28 cellular contexts compared by ENCODE assay signal in the genomic region with DNA sequence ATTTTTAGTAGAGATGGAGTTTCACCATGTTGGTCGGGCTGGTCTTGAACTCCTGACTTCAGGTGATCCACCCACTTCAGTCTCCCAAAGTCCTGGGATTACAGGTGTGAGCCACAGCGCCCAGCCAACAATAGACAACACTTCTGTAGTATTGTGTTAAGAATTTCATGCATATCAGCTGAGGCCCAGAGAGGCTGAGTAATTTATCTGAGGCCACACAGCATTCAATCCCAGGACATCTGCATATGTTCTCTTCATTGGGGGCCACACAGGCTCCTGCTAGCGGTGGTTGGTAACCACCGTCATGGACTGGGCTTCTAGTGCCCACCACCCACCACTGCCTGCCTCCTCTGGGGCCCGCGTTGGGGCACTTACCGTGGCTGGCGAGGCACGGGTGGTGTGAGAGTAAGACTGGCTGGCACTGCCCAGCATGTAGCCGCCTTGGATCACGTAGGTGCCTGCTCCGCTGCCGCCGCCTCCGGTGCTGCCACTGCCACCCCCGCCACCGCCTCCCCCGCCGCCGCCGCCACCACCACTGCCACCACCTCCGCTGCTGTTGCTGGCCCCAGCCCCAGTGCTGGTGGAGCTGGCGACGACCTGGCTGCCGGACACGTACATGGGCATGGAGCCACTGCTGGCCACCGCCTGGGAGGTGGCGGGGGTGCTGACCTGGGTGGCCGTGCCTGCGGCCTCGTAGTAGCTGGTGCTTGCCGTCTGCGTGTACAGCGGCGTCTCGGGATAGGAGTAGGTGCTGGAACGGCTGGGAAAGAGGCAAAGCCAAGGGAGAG. TPM values are rescaled to one million over a fixed set of nuclear protein-coding genes. Genes with fewer than 3 reads are reported as not detected.
DNase-seq lines count a peak whose midpoint lies in the region; ATAC-seq, FAIRE-seq and TF ChIP-seq lines count a peak whose summit lies in the region.
"Had no signal": no experiment of that assay in that cellular context is flagged by ENCODE, and none has a peak within 500 bp of the region (broad histone marks: within the 10 kb centered on the region; RNA-seq: fewer than 3 reads in every experiment).

No MANE protein-coding gene starts in this region.

- TF ChIP-seq POLR2A in K562 (conservative IDR thresholded peaks at IDR 0.05) = no peak

- BruUV-seq in K562 (replicated peaks; lab: Mats Ljungman, UMichigan) = no TSS peak

- H3K9me3 ChIP-seq in K562 (replicated peaks; ENCODE audit: control insufficient read depth, insufficient read depth, low read depth, low read length) = no peaks in the 10 kb centered on the region
- no peaks in the 10 kb centered on the region for H3K9me3 ChIP-seq in neural progenitor cell (ENCODE audit: low read depth)
- no peaks in the 10 kb centered on the region for H3K9me3 ChIP-seq in CD4-positive, alpha-beta memory T cell (ENCODE audit: control insufficient read depth in 1 of 2, low read length in 2 of 2)
- H3K9me3 ChIP-seq: BLaER1 had no signal

- CTCF ChIA-PET in K562 (lab: Yijun Ruan, JAX; ENCODE audit: low intra/inter-chr PET ratio) = no interaction called here
- CTCF ChIA-PET in CD4-positive, alpha-beta memory T cell (lab: Charles Lee; ENCODE audit: partially characterized antibody) = interaction anchor here (0.5 to 0.7 kb wide), 2 partner anchors 75 to 565 kb away, joined by 3 to 4 read pairs; no protein-coding TSS in a partner anchor

- FAIRE-seq in K562 (lab: Jason Lieb, UNC) = no peak

- H3K27ac ChIP-seq in K562 (ENCODE audit: extremely low read depth, low read depth, low read length) (no peak overlapping the region), neural progenitor cell (no peak overlapping the region)
- H3K27ac ChIP-seq in CD4-positive, alpha-beta memory T cell (ENCODE audit: low read depth, low read length) = no peak overlapping the region
- H3K27ac ChIP-seq: BLaER1, KMS-11, SK-N-MC had no signal

- 92% methylated on average over 24 of the region's 37 CpGs for WGBS in K562 (ENCODE audit: insufficient coverage, low coverage, missing lambda C conversion rate)

- peak overlapping the region; percentile 30 for H3K27ac Mint-ChIP-seq in activated naive CD8-positive, alpha-beta T cell treated with anti-CD3 and anti-CD28 coated beads, Interleukin-2, amount 10 ng/mL, durations not matched to agents 7 days and 5 days
- H3K27ac Mint-ChIP-seq in activated naive CD8-positive, alpha-beta T cell treated with anti-CD3 and anti-CD28 coated beads for 36 hours = no peak overlapping the region
- H3K27ac Mint-ChIP-seq in neural progenitor cell = no peak overlapping the region
- H3K27ac Mint-ChIP-seq in CD4-positive, alpha-beta memory T cell = peak overlapping the region in 1 of 7 donors; percentile 48

- H3K9ac ChIP-seq in K562 (ENCODE audit: insufficient read depth in 1 of 2, low read depth in 2 of 2, low read length in 2 of 2) (no peak overlapping the region), neural progenitor cell (no peak overlapping the region)
- H3K9ac ChIP-seq: BLaER1, KMS-11 had no signal

- no peaks in the 10 kb centered on the region for H3K27me3 Mint-ChIP-seq in activated naive CD8-positive, alpha-beta T cell treated with anti-CD3 and anti-CD28 coated beads, Interleukin-2, amount 10 ng/mL, durations not matched to agents 7 days and 5 days
- H3K27me3 Mint-ChIP-seq in activated naive CD8-positive, alpha-beta T cell treated with anti-CD3 and anti-CD28 coated beads for 36 hours = no peaks in the 10 kb centered on the region
- peaks cover 11% of the 10 kb centered on the region for H3K27me3 Mint-ChIP-seq in neural progenitor cell (ENCODE audit: insufficient read depth, low read depth)
- H3K27me3 Mint-ChIP-seq in CD4-positive, alpha-beta memory T cell = no peaks in the 10 kb centered on the region
- H3K27me3 Mint-ChIP-seq: CD4-positive, CD25-positive, alpha-beta regulatory T cell had no signal

- intact Hi-C loops in K562 (cut with micrococcal nuclease) = no loop called here
- intact Hi-C loops in CD4-positive, alpha-beta memory T cell (cut with micrococcal nuclease) = no loop called here

- no peak for DNase-seq in activated naive CD8-positive, alpha-beta T cell treated with anti-CD3 and anti-CD28 coated beads, Interleukin-2, amount 10 ng/mL, durations not matched to agents 7 days and 5 days
- DNase-seq in activated naive CD8-positive, alpha-beta T cell treated with anti-CD3 and anti-CD28 coated beads for 36 hours = no peak
- no peak for DNase-seq in K562 (ENCODE audit: extremely low read depth in 1 of 4, low spot score in 3 of 4)
- no peak for DNase-seq in neural progenitor cell (ENCODE audit: low spot score)
- no peak for DNase-seq in CD4-positive, alpha-beta memory T cell
- DNase-seq in AG08395 (ENCODE audit: low spot score) = no peak
- DNase-seq: ACHN; CD4-positive, CD25-positive, alpha-beta regulatory T cell; COR-L47; DMS53; GOT3; IMR-90; NCI-H1048; NCI-H1417; NCI-H1694 treated with DMSO at 0.1 percent for 48 hours; NCI-H2081 treated with DMSO at 0.1 percent for 48 hours; NCI-H2171; NCI-H226; NCI-H510A; NCI-H69; SIG-M5 had no signal

- H3K4me3 ChIP-seq in K562 (no peak overlapping the region), neural progenitor cell (no peak overlapping the region)
- no peak overlapping the region for H3K4me3 ChIP-seq in CD4-positive, alpha-beta memory T cell (ENCODE audit: low read length in 2 of 2)
- H3K4me3 ChIP-seq: BLaER1, SK-N-MC had no signal

- TF ChIP-seq CTCF in K562 (IDR thresholded peaks at IDR 0.05 in 2 of 3, conservative IDR thresholded peaks at IDR 0.05 in 1 of 3; ENCODE audit: insufficient read depth in 2 of 3, low read depth in 1 of 3, low read length in 3 of 3) = no peak
- no peak for TF ChIP-seq CTCF in neural progenitor cell (IDR thresholded peaks at IDR 0.05)

- no peak for TF ChIP-seq EP300 in K562 (IDR thresholded peaks at IDR 0.05; ENCODE audit: low read length)

- POLR2A ChIA-PET in activated naive CD8-positive, alpha-beta T cell treated with anti-CD3 and anti-CD28 coated beads, Interleukin-2, amount 10 ng/mL, durations not matched to agents 7 days and 5 days (lab: Charles Lee) = interaction anchor here (0.5 to 1.1 kb wide), 3 partner anchors 14 to 297 kb away, joined by 3 to 5 read pairs (median 3); no protein-coding TSS in a partner anchor
- POLR2A ChIA-PET in K562 (lab: Yijun Ruan, JAX) = no interaction called here
- POLR2A ChIA-PET in CD4-positive, alpha-beta memory T cell (lab: Charles Lee; ENCODE audit: partially characterized antibody) = interaction anchor here (1.1 kb wide), 1 partner anchor 30 kb away, joined by 4 read pairs; no protein-coding TSS in a partner anchor

- H3K4me2 ChIP-seq in K562 (ENCODE audit: insufficient read depth, low read length) = no peak overlapping the region
- H3K4me2 ChIP-seq in neural progenitor cell = no peak overlapping the region
- H3K4me2 ChIP-seq: BLaER1, KMS-11 had no signal

- no peaks in the 10 kb centered on the region for H3K27me3 ChIP-seq in K562 (ENCODE audit: control insufficient read depth in 2 of 2, insufficient read depth in 2 of 2, low read length in 2 of 2)
- no peaks in the 10 kb centered on the region for H3K27me3 ChIP-seq in neural progenitor cell
- H3K27me3 ChIP-seq in CD4-positive, alpha-beta memory T cell (ENCODE audit: insufficient read depth, low read length) = no peaks in the 10 kb centered on the region
- H3K27me3 ChIP-seq: BLaER1 had no signal

- no peaks in the 10 kb centered on the region for H3K9me3 Mint-ChIP-seq in activated naive CD8-positive, alpha-beta T cell treated with anti-CD3 and anti-CD28 coated beads, Interleukin-2, amount 10 ng/mL, durations not matched to agents 7 days and 5 days
- no peaks in the 10 kb centered on the region for H3K9me3 Mint-ChIP-seq in activated naive CD8-positive, alpha-beta T cell treated with anti-CD3 and anti-CD28 coated beads for 36 hours
- H3K9me3 Mint-ChIP-seq in neural progenitor cell = no peaks in the 10 kb centered on the region
- peaks cover 0 to 3% (median 0%) of the 10 kb centered on the region in 8 donors for H3K9me3 Mint-ChIP-seq in CD4-positive, alpha-beta memory T cell
- H3K9me3 Mint-ChIP-seq: CD4-positive, CD25-positive, alpha-beta regulatory T cell had no signal

- no peak overlapping the region for H3K4me3 Mint-ChIP-seq in activated naive CD8-positive, alpha-beta T cell treated with anti-CD3 and anti-CD28 coated beads, Interleukin-2, amount 10 ng/mL, durations not matched to agents 7 days and 5 days
- no peak overlapping the region for H3K4me3 Mint-ChIP-seq in activated naive CD8-positive, alpha-beta T cell treated with anti-CD3 and anti-CD28 coated beads for 36 hours
- H3K4me3 Mint-ChIP-seq in neural progenitor cell = peak overlapping the region; percentile 48
- H3K4me3 Mint-ChIP-seq in CD4-positive, alpha-beta memory T cell = no peak overlapping the region
- H3K4me3 Mint-ChIP-seq: CD4-positive, CD25-positive, alpha-beta regulatory T cell had no signal

- peaks cover 6% of the 10 kb centered on the region for H3F3A ChIP-seq in neural progenitor cell (ENCODE audit: low read depth)

- in situ Hi-C loops in K562 (cut with MboI) = no loop called here

- no peaks in the 10 kb centered on the region for H3K79me2 ChIP-seq in K562 (ENCODE audit: control insufficient read depth, insufficient read depth, low read length)
- H3K79me2 ChIP-seq in neural progenitor cell (ENCODE audit: low read depth) = no peaks in the 10 kb centered on the region

- H3K4me1 ChIP-seq in K562 (replicated peaks in 1 of 2; ENCODE audit: control insufficient read depth in 2 of 2, insufficient read depth in 2 of 2, low read length in 2 of 2) (peaks cover 0 to 6% of the 10 kb centered on the region in 2 experiments; a peak in 2 of 5 replicates), neural progenitor cell (peaks cover 4% of the 10 kb centered on the region)
- peaks cover 7% of the 10 kb centered on the region for H3K4me1 ChIP-seq in CD4-positive, alpha-beta memory T cell (ENCODE audit: insufficient read depth, low read length)
- H3K4me1 ChIP-seq: BLaER1 had no signal

- H3K36me3 ChIP-seq in K562 (ENCODE audit: control insufficient read depth, insufficient read depth, low read length) = peaks cover 60% of the 10 kb centered on the region
- no peaks in the 10 kb centered on the region for H3K36me3 ChIP-seq in neural progenitor cell
- H3K36me3 ChIP-seq in CD4-positive, alpha-beta memory T cell (ENCODE audit: insufficient read depth, low read length) = peaks cover 4% of the 10 kb centered on the region

- TF ChIP-seq RAD21 in K562 (CRISPR knock-in tag; conservative IDR thresholded peaks at IDR 0.05 in 1 of 2, IDR thresholded peaks at IDR 0.05 in 1 of 2) = no peak

- H3K4me1 Mint-ChIP-seq in activated naive CD8-positive, alpha-beta T cell treated with anti-CD3 and anti-CD28 coated beads, Interleukin-2, amount 10 ng/mL, durations not matched to agents 7 days and 5 days = peaks cover 6% of the 10 kb centered on the region
- peaks cover 9% of the 10 kb centered on the region for H3K4me1 Mint-ChIP-seq in activated naive CD8-positive, alpha-beta T cell treated with anti-CD3 and anti-CD28 coated beads for 36 hours
- H3K4me1 Mint-ChIP-seq in neural progenitor cell = peaks cover 8% of the 10 kb centered on the region
- peaks cover 6 to 20% (median 12%) of the 10 kb centered on the region in 4 donors for H3K4me1 Mint-ChIP-seq in CD4-positive, alpha-beta memory T cell

- H3K36me3 Mint-ChIP-seq in activated naive CD8-positive, alpha-beta T cell treated with anti-CD3 and anti-CD28 coated beads, Interleukin-2, amount 10 ng/mL, durations not matched to agents 7 days and 5 days = peaks cover 11% of the 10 kb centered on the region
- peaks cover 12% of the 10 kb centered on the region for H3K36me3 Mint-ChIP-seq in activated naive CD8-positive, alpha-beta T cell treated with anti-CD3 and anti-CD28 coated beads for 36 hours
- peaks cover 13% of the 10 kb centered on the region for H3K36me3 Mint-ChIP-seq in neural progenitor cell
- H3K36me3 Mint-ChIP-seq in CD4-positive, alpha-beta memory T cell = peaks cover 15 to 47% of the 10 kb centered on the region in 2 donors

- ATAC-seq in activated naive CD8-positive, alpha-beta T cell treated with anti-CD3 and anti-CD28 coated beads, Interleukin-2, amount 10 ng/mL, durations not matched to agents 7 days and 5 days (ENCODE audit: low read depth) = no peak
- ATAC-seq in K562 = no peak
- no peak for ATAC-seq in GM21390 (IDR thresholded peaks at IDR 0.05; ENCODE audit: unreplicated experiment)
- ATAC-seq: Panc1 had no signal

- no peaks in the 10 kb centered on the region for H3K9me1 ChIP-seq in K562 (ENCODE audit: control insufficient read depth, insufficient read depth, low read length)

- H2AFZ ChIP-seq in K562 (ENCODE audit: low read depth, low read length) (no peak overlapping the region), neural progenitor cell (replicated peaks) (no peak overlapping the region)

- H4K20me1 ChIP-seq in K562 (replicated peaks; ENCODE audit: control insufficient read depth, insufficient read depth, low read length) (no peaks in the 10 kb centered on the region), neural progenitor cell (ENCODE audit: low read depth) (peaks cover 2% of the 10 kb centered on the region)
- H4K20me1 ChIP-seq: BLaER1 had no signal

RNA-seq across cellular contexts. Expression of gene DCAF15, which starts 20.3 kb away (rescaled TPM):
- 100 to 1,000 TPM; 105 to 106 TPM for total RNA-seq in activated naive CD8-positive, alpha-beta T cell treated with anti-CD3 and anti-CD28 coated beads, Interleukin-2, amount 10 ng/mL, durations not matched to agents 7 days and 5 days
- total RNA-seq in activated naive CD8-positive, alpha-beta T cell treated with anti-CD3 and anti-CD28 coated beads for 36 hours = 10 to 100 TPM; 54.3 to 54.6 TPM
- total RNA-seq in K562 (2011; cell fraction: chromatin; rRNA removed; ENCODE audit: low replicate concordance) = 49.6 and 162 TPM in 2 replicates
- 148 and 149 TPM in 2 replicates for total RNA-seq in K562 (2011; cell fraction: nucleolus; rRNA removed)
- total RNA-seq in K562 (2011; cell fraction: nucleoplasm; rRNA removed) = 55.0 and 76.5 TPM in 2 replicates
- total RNA-seq in K562 (2014; rRNA removed) (37.0 and 39.4 TPM in 2 replicates), K562 (2014; rRNA removed; fragmentation: Illumina TruSeq; extraction: Trizol) (10.4 and 13.6 TPM in 2 replicates), K562 (2015; rRNA removed; fragmentation: Illumina TruSeq; extraction: Trizol) (22.5 and 24.0 TPM in 2 replicates), K562 (2021) (63.2 and 68.5 TPM in 2 replicates), neural progenitor cell (ENCODE audit: low replicate concordance) (28.6 and 69.9 TPM in 2 replicates)
- polyA plus RNA-seq in K562 (2011; rRNA removed) (27.7 and 46.8 TPM in 2 replicates), K562 (2014; fragmentation: Illumina TruSeq; extraction: Trizol) (31.0 and 55.5 TPM in 2 replicates), K562 (2014; fragmentation: Nextera tagmentation; extraction: Ambion mirVana) (under 1 TPM; 0.17 to 0.56 TPM), K562 (2014; rRNA removed) (52.5 and 56.2 TPM in 2 replicates)
- 28.8 and 44.6 TPM in 2 replicates for polyA plus RNA-seq in K562 (2011; cell fraction: cytosol; rRNA removed)
- polyA plus RNA-seq in K562 (2011; cell fraction: nucleus; rRNA removed) = 228 and 347 TPM in 2 replicates
- polyA plus RNA-seq in K562 (2012) = 50.0 and 68.0 TPM in 2 replicates
- polyA minus RNA-seq in K562 (2011; rRNA and poly(A)+ RNA removed) = 14.2 and 17.7 TPM in 2 replicates
- 19.0 and 22.3 TPM in 2 replicates for polyA minus RNA-seq in K562 (2011; cell fraction: cytosol; rRNA and poly(A)+ RNA removed)
- polyA minus RNA-seq in K562 (2011; cell fraction: nucleus; rRNA and poly(A)+ RNA removed) = 42.0 and 54.3 TPM in 2 replicates
- total RNA-seq in CD4-positive, alpha-beta memory T cell = 10 to 100 TPM; 92.9 to 96.7 TPM
- 1 to 10 TPM; 4.9 to 7.2 TPM for polyA plus RNA-seq in CD4-positive, alpha-beta memory T cell

RNA-seq across cellular contexts. Expression of gene RFX1, which starts 33.6 kb away (rescaled TPM):
- total RNA-seq in activated naive CD8-positive, alpha-beta T cell treated with anti-CD3 and anti-CD28 coated beads, Interleukin-2, amount 10 ng/mL, durations not matched to agents 7 days and 5 days = 10 to 100 TPM; 17.7 to 22.2 TPM
- total RNA-seq in activated naive CD8-positive, alpha-beta T cell treated with anti-CD3 and anti-CD28 coated beads for 36 hours = 10 to 100 TPM in 1 of 2 experiments, 1 to 10 TPM in 1; 9.9 to 11.4 TPM
- total RNA-seq in K562 (2011; cell fraction: chromatin; rRNA removed; ENCODE audit: low replicate concordance) = 5.5 and 14.4 TPM in 2 replicates
- total RNA-seq in K562 (2011; cell fraction: nucleolus; rRNA removed) = 12.2 and 13.2 TPM in 2 replicates
- 7.8 and 8.1 TPM in 2 replicates for total RNA-seq in K562 (2011; cell fraction: nucleoplasm; rRNA removed)
- total RNA-seq in K562 (2014; rRNA removed) (3.1 and 4.0 TPM in 2 replicates), K562 (2014; rRNA removed; fragmentation: Illumina TruSeq; extraction: Trizol) (0.22 and 0.40 TPM in 2 replicates), K562 (2015; rRNA removed; fragmentation: Illumina TruSeq; extraction: Trizol) (1.2 and 1.4 TPM in 2 replicates), K562 (2021) (17.9 and 19.3 TPM in 2 replicates), neural progenitor cell (ENCODE audit: low replicate concordance) (1.0 and 3.3 TPM in 2 replicates)
- polyA plus RNA-seq in K562 (2011; rRNA removed) (0.95 and 1.4 TPM in 2 replicates), K562 (2014; fragmentation: Illumina TruSeq; extraction: Trizol) (1.7 and 4.7 TPM in 2 replicates), K562 (2014; fragmentation: Nextera tagmentation; extraction: Ambion mirVana) (under 1 TPM; 0.14 to 0.25 TPM), K562 (2014; rRNA removed) (3.8 and 4.8 TPM in 2 replicates)
- 0.60 and 1.4 TPM in 2 replicates for polyA plus RNA-seq in K562 (2011; cell fraction: cytosol; rRNA removed)
- 5.3 and 11.1 TPM in 2 replicates for polyA plus RNA-seq in K562 (2011; cell fraction: nucleus; rRNA removed)
- 9.7 and 10.4 TPM in 2 replicates for polyA plus RNA-seq in K562 (2012)
- 0.35 and 0.36 TPM in 2 replicates for polyA minus RNA-seq in K562 (2011; rRNA and poly(A)+ RNA removed)
- 5.1 and 12.7 TPM in 2 replicates for polyA minus RNA-seq in K562 (2011; cell fraction: cytosol; rRNA and poly(A)+ RNA removed)
- polyA minus RNA-seq in K562 (2011; cell fraction: nucleus; rRNA and poly(A)+ RNA removed) = 4.2 and 5.9 TPM in 2 replicates
- 10 to 100 TPM; 17.4 to 17.8 TPM for total RNA-seq in CD4-positive, alpha-beta memory T cell
- polyA plus RNA-seq in CD4-positive, alpha-beta memory T cell = 1 to 10 TPM in 1 of 2 donors, not detected in 1; 2.5 TPM

RNA-seq across cellular contexts. Expression of gene PODNL1, which starts 34.3 kb away (rescaled TPM):
- 1 to 10 TPM; 1.2 to 1.4 TPM for total RNA-seq in activated naive CD8-positive, alpha-beta T cell treated with anti-CD3 and anti-CD28 coated beads, Interleukin-2, amount 10 ng/mL, durations not matched to agents 7 days and 5 days
- total RNA-seq in activated naive CD8-positive, alpha-beta T cell treated with anti-CD3 and anti-CD28 coated beads for 36 hours = not detected
- 0.14 and 2.1 TPM in 2 replicates for total RNA-seq in K562 (2011; cell fraction: chromatin; rRNA removed; ENCODE audit: low replicate concordance)
- total RNA-seq in K562 (2011; cell fraction: nucleolus; rRNA removed) = 0.53 and 1.2 TPM in 2 replicates
- total RNA-seq in K562 (2011; cell fraction: nucleoplasm; rRNA removed) = 0.29 and 2.3 TPM in 2 replicates
- 0.12 TPM in 1 of 2 replicates, not detected in the other for total RNA-seq in K562 (2014; rRNA removed)
- total RNA-seq in K562 (2014; rRNA removed; fragmentation: Illumina TruSeq; extraction: Trizol) = not detected in 2 replicates
- 0.25 and 0.34 TPM in 2 replicates for total RNA-seq in K562 (2015; rRNA removed; fragmentation: Illumina TruSeq; extraction: Trizol)
- total RNA-seq in K562 (2021) = 0.40 and 0.47 TPM in 2 replicates
- polyA plus RNA-seq in K562 (2011; rRNA removed) = 0.18 and 0.46 TPM in 2 replicates
- polyA plus RNA-seq in K562 (2011; cell fraction: cytosol; rRNA removed) = 0.55 and 0.91 TPM in 2 replicates
- polyA plus RNA-seq in K562 (2011; cell fraction: nucleus; rRNA removed) = 0.18 and 0.60 TPM in 2 replicates
- polyA plus RNA-seq in K562 (2012) = 0.82 and 1.8 TPM in 2 replicates
- 0.22 and 0.42 TPM in 2 replicates for polyA plus RNA-seq in K562 (2014; fragmentation: Illumina TruSeq; extraction: Trizol)
- under 1 TPM in 1 of 2 experiments, not detected in 1; 0.24 TPM for polyA plus RNA-seq in K562 (2014; fragmentation: Nextera tagmentation; extraction: Ambion mirVana)
- 0.21 TPM in 1 of 2 replicates, not detected in the other for polyA plus RNA-seq in K562 (2014; rRNA removed)
- 0.42 TPM in 1 of 2 replicates, not detected in the other for polyA minus RNA-seq in K562 (2011; rRNA and poly(A)+ RNA removed)
- not detected in 2 replicates for polyA minus RNA-seq in K562 (2011; cell fraction: cytosol; rRNA and poly(A)+ RNA removed)
- 0.13 and 0.67 TPM in 2 replicates for polyA minus RNA-seq in K562 (2011; cell fraction: nucleus; rRNA and poly(A)+ RNA removed)
- 1.9 TPM in 1 of 2 replicates, not detected in the other for total RNA-seq in neural progenitor cell (ENCODE audit: low replicate concordance)
- total RNA-seq in CD4-positive, alpha-beta memory T cell = not detected
- not detected for polyA plus RNA-seq in CD4-positive, alpha-beta memory T cell
- total RNA-seq: CD4-positive, CD25-positive, alpha-beta regulatory T cell; Daoy; G401 had no signal

RNA-seq across cellular contexts. Expression of gene RLN3, which starts 55.4 kb away (rescaled TPM):
- total RNA-seq in activated naive CD8-positive, alpha-beta T cell treated with anti-CD3 and anti-CD28 coated beads, Interleukin-2, amount 10 ng/mL, durations not matched to agents 7 days and 5 days = not detected
- not detected for total RNA-seq in activated naive CD8-positive, alpha-beta T cell treated with anti-CD3 and anti-CD28 coated beads for 36 hours
- total RNA-seq in K562 (2011; cell fraction: chromatin; rRNA removed; ENCODE audit: low replicate concordance) = not detected in 2 replicates
- total RNA-seq in K562 (2011; cell fraction: nucleolus; rRNA removed) = 0.92 TPM in 1 of 2 replicates, not detected in the other
- total RNA-seq in K562 (2011; cell fraction: nucleoplasm; rRNA removed) = not detected in 2 replicates
- 1.1 TPM in 1 of 2 replicates, not detected in the other for total RNA-seq in K562 (2014; rRNA removed)
- total RNA-seq in K562 (2014; rRNA removed; fragmentation: Illumina TruSeq; extraction: Trizol) = not detected in 2 replicates
- total RNA-seq in K562 (2015; rRNA removed; fragmentation: Illumina TruSeq; extraction: Trizol) = not detected in 2 replicates
- total RNA-seq in K562 (2021) = 0.31 TPM in 1 of 2 replicates, not detected in the other
- 0.71 TPM in 1 of 2 replicates, not detected in the other for polyA plus RNA-seq in K562 (2011; rRNA removed)
- 0.27 and 2.5 TPM in 2 replicates for polyA plus RNA-seq in K562 (2011; cell fraction: cytosol; rRNA removed)
- 0.57 TPM in 1 of 2 replicates, not detected in the other for polyA plus RNA-seq in K562 (2011; cell fraction: nucleus; rRNA removed)
- 0.26 and 0.57 TPM in 2 replicates for polyA plus RNA-seq in K562 (2012)
- not detected in 2 replicates for polyA plus RNA-seq in K562 (2014; fragmentation: Illumina TruSeq; extraction: Trizol)
- not detected for polyA plus RNA-seq in K562 (2014; fragmentation: Nextera tagmentation; extraction: Ambion mirVana)
- polyA plus RNA-seq in K562 (2014; rRNA removed) = 0.38 and 1.2 TPM in 2 replicates
- polyA minus RNA-seq in K562 (2011; rRNA and poly(A)+ RNA removed) = not detected in 2 replicates
- not detected in 2 replicates for polyA minus RNA-seq in K562 (2011; cell fraction: cytosol; rRNA and poly(A)+ RNA removed)
- not detected in 2 replicates for polyA minus RNA-seq in K562 (2011; cell fraction: nucleus; rRNA and poly(A)+ RNA removed)
- total RNA-seq in neural progenitor cell (ENCODE audit: low replicate concordance) = not detected in 2 replicates
- not detected for total RNA-seq in CD4-positive, alpha-beta memory T cell
- under 1 TPM in 1 of 2 donors, not detected in 1; 0.41 TPM for polyA plus RNA-seq in CD4-positive, alpha-beta memory T cell
- total RNA-seq: CD4-positive, CD25-positive, alpha-beta regulatory T cell; Daoy; G401; IMR-90 had no signal
- polyA plus RNA-seq: IMR-90 had no signal

RNA-seq across cellular contexts. Expression of gene IL27RA, which starts 59.0 kb away (rescaled TPM):
- 10 to 100 TPM; 41.6 to 43.8 TPM for total RNA-seq in activated naive CD8-positive, alpha-beta T cell treated with anti-CD3 and anti-CD28 coated beads, Interleukin-2, amount 10 ng/mL, durations not matched to agents 7 days and 5 days
- total RNA-seq in activated naive CD8-positive, alpha-beta T cell treated with anti-CD3 and anti-CD28 coated beads for 36 hours = 10 to 100 TPM; 48.2 to 48.5 TPM
- total RNA-seq in K562 (2011; cell fraction: chromatin; rRNA removed; ENCODE audit: low replicate concordance) = 10.9 and 28.8 TPM in 2 replicates
- total RNA-seq in K562 (2011; cell fraction: nucleolus; rRNA removed) = 34.2 and 45.7 TPM in 2 replicates
- total RNA-seq in K562 (2011; cell fraction: nucleoplasm; rRNA removed) = 19.0 and 24.8 TPM in 2 replicates
- total RNA-seq in K562 (2014; rRNA removed) = 11.6 and 12.6 TPM in 2 replicates
- total RNA-seq in K562 (2014; rRNA removed; fragmentation: Illumina TruSeq; extraction: Trizol) = 6.3 and 7.0 TPM in 2 replicates
- total RNA-seq in K562 (2015; rRNA removed; fragmentation: Illumina TruSeq; extraction: Trizol) = 8.6 and 8.8 TPM in 2 replicates
- 15.2 and 15.9 TPM in 2 replicates for total RNA-seq in K562 (2021)
- 14.1 and 15.9 TPM in 2 replicates for polyA plus RNA-seq in K562 (2011; rRNA removed)
- polyA plus RNA-seq in K562 (2011; cell fraction: cytosol; rRNA removed) = 9.7 and 22.4 TPM in 2 replicates
- polyA plus RNA-seq in K562 (2011; cell fraction: nucleus; rRNA removed) = 7.8 and 13.8 TPM in 2 replicates
- 12.8 and 16.0 TPM in 2 replicates for polyA plus RNA-seq in K562 (2012)
- 12.5 and 13.3 TPM in 2 replicates for polyA plus RNA-seq in K562 (2014; fragmentation: Illumina TruSeq; extraction: Trizol)
- 1 to 10 TPM; 1.9 to 2.1 TPM for polyA plus RNA-seq in K562 (2014; fragmentation: Nextera tagmentation; extraction: Ambion mirVana)
- polyA plus RNA-seq in K562 (2014; rRNA removed) = 10.6 and 12.0 TPM in 2 replicates
- polyA minus RNA-seq in K562 (2011; rRNA and poly(A)+ RNA removed) = 4.5 and 7.4 TPM in 2 replicates
- 5.3 and 8.4 TPM in 2 replicates for polyA minus RNA-seq in K562 (2011; cell fraction: cytosol; rRNA and poly(A)+ RNA removed)
- 2.8 and 3.9 TPM in 2 replicates for polyA minus RNA-seq in K562 (2011; cell fraction: nucleus; rRNA and poly(A)+ RNA removed)
- total RNA-seq in neural progenitor cell (ENCODE audit: low replicate concordance) = 1.2 and 3.3 TPM in 2 replicates
- total RNA-seq in CD4-positive, alpha-beta memory T cell = 10 to 100 TPM; 74.3 to 76.2 TPM
- polyA plus RNA-seq in CD4-positive, alpha-beta memory T cell = 100 to 1,000 TPM; 101 to 104 TPM
